In the genomic region with DNA sequence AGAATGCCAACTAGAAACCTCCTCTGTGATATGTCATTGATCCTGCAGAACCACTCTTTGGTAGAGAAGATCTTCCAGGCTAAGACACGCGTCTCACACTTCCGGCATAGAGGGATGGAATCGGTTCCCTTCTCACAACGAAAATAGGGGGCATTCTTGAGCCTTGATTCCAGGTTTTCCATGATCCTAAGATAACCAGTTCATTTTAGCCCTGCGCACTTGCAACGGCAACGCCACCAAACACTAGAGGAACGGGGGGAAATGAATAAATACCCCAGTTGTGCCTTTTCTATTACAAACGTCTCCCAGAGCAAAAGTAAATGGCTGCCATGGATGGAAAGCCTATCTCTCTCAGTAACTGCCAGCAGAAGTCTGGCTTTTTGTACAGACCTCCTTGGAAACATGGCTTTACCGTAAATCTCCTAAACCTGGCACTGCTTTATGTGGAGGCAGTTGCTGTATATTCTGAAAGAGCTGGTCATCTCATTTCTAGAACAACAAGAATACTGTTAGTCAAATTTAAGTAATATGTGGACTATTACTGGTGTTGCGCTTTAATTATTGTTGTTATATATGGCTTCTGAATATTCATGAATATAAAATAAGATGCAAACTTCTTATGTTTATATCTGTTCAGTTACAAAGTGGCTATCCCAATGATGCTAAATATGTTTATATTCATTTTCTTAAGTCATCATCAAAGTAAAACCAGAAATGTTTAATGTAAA, we compare ENCODE assay signal across 8 cellular contexts. TPM values are rescaled to one million over a fixed set of nuclear protein-coding genes. Genes with fewer than 3 reads are reported as not detected.
DNase-seq lines count a peak whose midpoint lies in the region; ATAC-seq and TF ChIP-seq lines count a peak whose summit lies in the region.
"Not testable (repeated sequence)": the region's sequence is repeated elsewhere in the genome, so short reads cannot be mapped to it uniquely, and the experiment has no call there.
"Had no signal": no experiment of that assay in that cellular context is flagged by ENCODE, and none has a peak within 500 bp of the region (broad histone marks: within the 10 kb centered on the region; RNA-seq: fewer than 3 reads in every experiment).

A gene with protein sequence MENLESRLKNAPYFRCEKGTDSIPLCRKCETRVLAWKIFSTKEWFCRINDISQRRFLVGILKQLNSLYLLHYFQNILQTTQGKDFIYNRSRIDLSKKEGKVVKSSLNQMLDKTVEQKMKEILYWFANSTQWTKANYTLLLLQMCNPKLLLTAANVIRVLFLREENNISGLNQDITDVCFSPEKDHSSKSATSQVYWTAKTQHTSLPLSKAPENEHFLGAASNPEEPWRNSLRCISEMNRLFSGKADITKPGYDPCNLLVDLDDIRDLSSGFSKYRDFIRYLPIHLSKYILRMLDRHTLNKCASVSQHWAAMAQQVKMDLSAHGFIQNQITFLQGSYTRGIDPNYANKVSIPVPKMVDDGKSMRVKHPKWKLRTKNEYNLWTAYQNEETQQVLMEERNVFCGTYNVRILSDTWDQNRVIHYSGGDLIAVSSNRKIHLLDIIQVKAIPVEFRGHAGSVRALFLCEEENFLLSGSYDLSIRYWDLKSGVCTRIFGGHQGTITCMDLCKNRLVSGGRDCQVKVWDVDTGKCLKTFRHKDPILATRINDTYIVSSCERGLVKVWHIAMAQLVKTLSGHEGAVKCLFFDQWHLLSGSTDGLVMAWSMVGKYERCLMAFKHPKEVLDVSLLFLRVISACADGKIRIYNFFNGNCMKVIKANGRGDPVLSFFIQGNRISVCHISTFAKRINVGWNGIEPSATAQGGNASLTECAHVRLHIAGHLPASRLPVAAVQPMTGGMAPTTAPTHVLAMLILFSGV (minus strand): TSS at position 374 of the 728 bp plus-strand sequence. CDS start 192 bp downstream, at position 182.

- intact Hi-C loops in body of pancreas (cut with DNase I); heart left ventricle (cut with DNase I); lower lobe of right lung (cut with DNase I): not testable (repeated sequence)

- H3K9ac ChIP-seq in fibroblast of lung (ENCODE audit: insufficient read depth, low read length): not testable (repeated sequence)

- not testable (repeated sequence) for H3K9me3 ChIP-seq in body of pancreas; fibroblast of lung (ENCODE audit: control insufficient read depth, insufficient read depth, low read depth, low read length); heart left ventricle; lower lobe of right lung

- H2AFZ ChIP-seq in fibroblast of lung (ENCODE audit: low read length): peak within 1 kb of the TSS; percentile 74

- TF ChIP-seq POLR2A in body of pancreas (IDR thresholded peaks at IDR 0.05); heart left ventricle (IDR thresholded peaks at IDR 0.05): not testable (repeated sequence)

- not testable (repeated sequence) for H3K27ac ChIP-seq in body of pancreas; fibroblast of lung (ENCODE audit: insufficient read depth, low read length); heart left ventricle; lower lobe of right lung

- not testable (repeated sequence) for H3K79me2 ChIP-seq in fibroblast of lung (ENCODE audit: control insufficient read depth, insufficient read depth, low read length)

- TF ChIP-seq CTCF in body of pancreas (IDR thresholded peaks at IDR 0.05); fibroblast of lung (conservative IDR thresholded peaks at IDR 0.05 in 1 of 2, IDR thresholded peaks at IDR 0.05 in 1 of 2; ENCODE audit: low read depth in 1 of 2, low read length in 2 of 2); heart left ventricle (IDR thresholded peaks at IDR 0.05); lower lobe of right lung (IDR thresholded peaks at IDR 0.05): not testable (repeated sequence)

- H3K36me3 ChIP-seq in body of pancreas (replicated peaks in 1 of 2; ENCODE audit: insufficient read depth in 1 of 2, low read depth in 2 of 2); fibroblast of lung (ENCODE audit: control insufficient read depth, insufficient read depth, low read length); heart left ventricle; lower lobe of right lung: not testable (repeated sequence)

- not testable (repeated sequence) for H3K27me3 ChIP-seq in body of pancreas; fibroblast of lung (ENCODE audit: control insufficient read depth, insufficient read depth, low read length); heart left ventricle; lower lobe of right lung (ENCODE audit: low read depth)

- H4K20me1 ChIP-seq in fibroblast of lung (ENCODE audit: control insufficient read depth, extremely low read depth, insufficient read depth, low read length): not testable (repeated sequence)

- ATAC-seq in body of pancreas (peak; percentile 65), heart left ventricle (peak in 3 of 4 donors; percentile 71 to 89 (median 79)), lower lobe of right lung (peak; percentile 46 to 69)

- peak; percentile 0 for DNase-seq in NCI-H2227 (lab: John Stamatoyannopoulos, UW; ENCODE audit: unreplicated experiment)
- not testable (repeated sequence) for DNase-seq in body of pancreas, heart left ventricle, lower lobe of right lung
- peak; percentile 4 to 6 for DNase-seq in fibroblast of lung (ENCODE audit: low read depth in 2 of 2)
- DNase-seq in pons (ENCODE audit: low spot score): peak; percentile 8
- DNase-seq in superior temporal gyrus (ENCODE audit: extremely low spot score): peak; percentile 39

- 48 to 51% methylated on average over 6 to 11 of the region's 12 CpGs for WGBS in body of pancreas, 2 donors
- WGBS in heart left ventricle, 4 donors: 41 to 54% (median 52%) methylated on average over 8 to 11 of the region's 12 CpGs

- H3K4me3 ChIP-seq in body of pancreas, lower lobe of right lung: not testable (repeated sequence)
- H3K4me3 ChIP-seq in fibroblast of lung (replicated peaks in 1 of 4; ENCODE audit: control extremely low read depth in 1 of 4, insufficient read depth in 1 of 4, low read depth in 3 of 4, low read length in 4 of 4) (peak within 1 kb of the TSS in 2 of 4 experiments; percentile 27 to 32), heart left ventricle (peak within 1 kb of the TSS in 6 of 12 donors; percentile 12 to 47 (median 30))

- not testable (repeated sequence) for H3K4me1 ChIP-seq in body of pancreas; fibroblast of lung (ENCODE audit: control insufficient read depth, extremely low read depth, insufficient read depth, low read length); heart left ventricle; lower lobe of right lung

- not testable (repeated sequence) for H3K4me2 ChIP-seq in fibroblast of lung (ENCODE audit: extremely low read depth, insufficient read depth, low read length)

RNA-seq across cellular contexts. Expression of the gene that starts here (rescaled TPM):
- not detected for total RNA-seq in body of pancreas
- 0.26 and 0.50 TPM in 2 replicates for total RNA-seq in fibroblast of lung
- 0.11 and 0.36 TPM in 2 replicates for polyA plus RNA-seq in fibroblast of lung
- 0.05 and 0.21 TPM in 2 replicates for polyA plus RNA-seq in fibroblast of lung (2012)
- polyA minus RNA-seq in fibroblast of lung (ENCODE audit: low replicate concordance): not detected in 2 replicates
- 1 to 10 TPM in 3 of 9 donors, under 1 TPM in 5, not detected in 1; 0.53 to 1.8 (median 0.83) TPM for total RNA-seq in heart left ventricle
- polyA plus RNA-seq in heart left ventricle: under 1 TPM; 0.80 to 0.84 TPM
- total RNA-seq in lower lobe of right lung: 0.74 TPM
- total RNA-seq: H7 had no signal

Comparison
In these comparisons a context has a peak if more than half of its experiments do, and no peak if none do; other contexts are left out.
1. Peak in ATAC-seq in body of pancreas; RNA of the gene not detected or under 1 TPM.
2. Peak in DNase-seq in fibroblast of lung; RNA of the gene not detected or under 1 TPM.
3. Peak in ATAC-seq in lower lobe of right lung; RNA of the gene not detected or under 1 TPM.